14 cellular contexts compared by ENCODE assay signal in the genomic region with DNA sequence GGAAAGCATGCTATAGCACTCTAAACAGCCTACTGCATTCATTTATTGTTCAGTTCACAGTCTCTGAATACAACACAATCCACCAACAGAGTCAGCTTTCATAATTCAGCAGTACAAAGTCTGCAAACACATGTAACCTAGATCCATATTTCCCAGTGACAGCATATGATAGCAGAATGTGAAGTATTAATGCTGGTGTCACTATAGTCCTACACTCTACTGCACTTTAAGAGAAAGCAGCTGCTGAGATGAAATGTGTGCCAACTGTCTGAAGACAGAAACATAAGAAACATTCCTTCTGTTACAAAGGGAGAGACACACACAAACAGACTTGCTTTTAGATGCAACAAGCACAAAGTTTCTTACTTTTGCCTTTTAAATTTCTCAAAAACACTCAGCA.
DNase-seq lines count a peak whose midpoint lies in the region; ATAC-seq and TF ChIP-seq lines count a peak whose summit lies in the region.
"Had no signal": no experiment of that assay in that cellular context is flagged by ENCODE, and none has a peak within 500 bp of the region (broad histone marks: within the 10 kb centered on the region; RNA-seq: fewer than 3 reads in every experiment).

No MANE protein-coding gene starts in this region.

- POLR2A ChIA-PET in CD8-positive, alpha-beta T cell (lab: Charles Lee) = no interaction called here

- no peaks in the 10 kb centered on the region for H3K27me3 Mint-ChIP-seq in CD8-positive, alpha-beta T cell (ENCODE audit: low read depth)

- no peaks in the 10 kb centered on the region for H3K4me1 Mint-ChIP-seq in CD8-positive, alpha-beta T cell (ENCODE audit: low read depth)

- no peaks in the 10 kb centered on the region for H3K36me3 ChIP-seq in SK-N-MC (ENCODE audit: insufficient read depth, low read length)
- H3K36me3 ChIP-seq in CD8-positive, alpha-beta T cell (ENCODE audit: insufficient read depth, low read length) = no peaks in the 10 kb centered on the region
- H3K36me3 ChIP-seq: cardiac muscle cell, upper lobe of left lung had no signal

- peak overlapping the region; percentile 33 for H3K9ac ChIP-seq in SK-N-MC (ENCODE audit: insufficient read length)

- no peaks in the 10 kb centered on the region for H3K36me3 Mint-ChIP-seq in CD8-positive, alpha-beta T cell

- H3K27ac Mint-ChIP-seq in CD8-positive, alpha-beta T cell = no peak overlapping the region

- H3K4me3 Mint-ChIP-seq in CD8-positive, alpha-beta T cell = no peak overlapping the region

- H3K9me3 ChIP-seq in SK-N-MC (ENCODE audit: low read depth, low read length) = no peaks in the 10 kb centered on the region
- no peaks in the 10 kb centered on the region for H3K9me3 ChIP-seq in CD8-positive, alpha-beta T cell (ENCODE audit: low read length)
- H3K9me3 ChIP-seq: upper lobe of left lung had no signal

- no peaks in the 10 kb centered on the region for H3K4me1 ChIP-seq in CD8-positive, alpha-beta T cell (ENCODE audit: insufficient read depth, low read length)

- ATAC-seq in HG02885 (IDR thresholded peaks at IDR 0.05; ENCODE audit: poor library complexity, unreplicated experiment) = no peak
- no peak for ATAC-seq in CD8-positive, alpha-beta T cell

- intact Hi-C loops in CD8-positive, alpha-beta T cell (cut with DNase I, micrococcal nuclease) = no loop called here

- TF ChIP-seq CTCF in CD8-positive, alpha-beta T cell (IDR thresholded peaks at IDR 0.05) = no peak

- no peaks in the 10 kb centered on the region for H3K9me3 Mint-ChIP-seq in CD8-positive, alpha-beta T cell

- H3K27me3 ChIP-seq in CD8-positive, alpha-beta T cell (ENCODE audit: insufficient read depth, low read length) = no peaks in the 10 kb centered on the region
- H3K27me3 ChIP-seq: cardiac muscle cell, upper lobe of left lung had no signal

- CTCF ChIA-PET in CD8-positive, alpha-beta T cell (lab: Charles Lee) = no interaction called here

- DNase-seq in NCI-H2107 treated with DMSO at 0.1 percent for 48 hours (lab: John Stamatoyannopoulos, UW; ENCODE audit: unreplicated experiment) (peak; percentile 3), NCI-H2107 (lab: John Stamatoyannopoulos, UW) (no peak), SK-N-MC (ENCODE audit: low read depth, low spot score) (no peak), fibroblast of the conjunctiva (ENCODE audit: low read depth) (peak; percentile 36), skeletal muscle cell (ENCODE audit: low read depth) (peak; percentile 14)
- no peak for DNase-seq in stimulated activated CD4-positive, alpha-beta T cell treated with anti-CD3 and anti-CD28 coated beads, Interleukin-4, amount 100 ng/mL, for 24 hours
- no peak for DNase-seq in CD8-positive, alpha-beta T cell
- DNase-seq: activated naive CD4-positive, alpha-beta T cell; MV-4-11; NCI-H226; stimulated activated naive CD4-positive, alpha-beta T cell; upper lobe of left lung had no signal

- peak overlapping the region; percentile 75 for H3K27ac ChIP-seq in SK-N-MC
- H3K27ac ChIP-seq in CD8-positive, alpha-beta T cell (ENCODE audit: low read depth, low read length) = no peak overlapping the region
- H3K27ac ChIP-seq: cardiac muscle cell, upper lobe of left lung had no signal

- H3K4me3 ChIP-seq in SK-N-MC = peak overlapping the region; percentile 26; the same call in 1 of the 2 replicates
- H3K4me3 ChIP-seq in skeletal muscle cell (ENCODE audit: low read depth, low read length) = no peak overlapping the region
- no peak overlapping the region for H3K4me3 ChIP-seq in CD8-positive, alpha-beta T cell (ENCODE audit: low read depth, low read length)
- H3K4me3 ChIP-seq: cardiac muscle cell, upper lobe of left lung had no signal

Comparison
In these comparisons a context has a peak if more than half of its experiments do, and no peak if none do; other contexts are left out.
1. DNase-seq: peak in NCI-H2107 treated with DMSO at 0.1 percent for 48 hours (single experiment), fibroblast of the conjunctiva (single experiment) and skeletal muscle cell (single experiment); none in NCI-H2107 (single experiment), SK-N-MC (single experiment), stimulated activated CD4-positive, alpha-beta T cell treated with anti-CD3 and anti-CD28 coated beads, Interleukin-4, amount 100 ng/mL, for 24 hours (single experiment) and CD8-positive, alpha-beta T cell (0 of 7).